In the genomic region with DNA sequence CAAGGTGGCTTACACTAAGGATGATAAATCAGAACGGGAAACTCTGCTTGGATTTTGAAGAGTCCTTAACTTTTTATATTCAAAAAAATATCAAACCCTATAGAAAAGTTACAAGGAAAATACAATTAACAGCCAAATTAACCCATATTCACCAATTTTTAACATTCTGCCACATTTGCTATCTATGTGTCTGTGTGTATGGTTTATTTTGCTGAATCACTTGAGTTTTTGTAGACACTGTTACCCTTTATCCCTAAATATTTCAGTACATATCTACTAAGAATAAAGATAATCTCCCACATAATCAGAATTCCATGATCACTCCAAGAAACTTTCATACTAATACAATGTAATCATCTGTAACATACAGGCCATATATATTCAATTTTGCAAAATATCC, we compare ENCODE assay signal across 17 cellular contexts. TPM values are rescaled to one million over a fixed set of nuclear protein-coding genes. Genes with fewer than 3 reads are reported as not detected.
DNase-seq lines count a peak whose midpoint lies in the region; ATAC-seq, FAIRE-seq and TF ChIP-seq lines count a peak whose summit lies in the region.
"Had no signal": no experiment of that assay in that cellular context is flagged by ENCODE, and none has a peak within 500 bp of the region (broad histone marks: within the 10 kb centered on the region; RNA-seq: fewer than 3 reads in every experiment).

No MANE protein-coding gene starts in this region.

- H3K9me3 Mint-ChIP-seq in T-helper 2 cell treated with Interferon-gamma antibody and Interleukin-4, amounts not matched to agents 5 μg/mL and 100 μg/mL, for 36 hours = no peaks in the 10 kb centered on the region
- H3K9me3 Mint-ChIP-seq in astrocyte (ENCODE audit: unreplicated experiment) = no peaks in the 10 kb centered on the region
- no peaks in the 10 kb centered on the region for H3K9me3 Mint-ChIP-seq in nephron

- H3K79me2 ChIP-seq in HCT116 (ENCODE audit: insufficient read depth, low read length) (peaks cover 26% of the 10 kb centered on the region), astrocyte (ENCODE audit: insufficient read depth, low read length) (peaks cover 29% of the 10 kb centered on the region)

- no peaks in the 10 kb centered on the region for H3K9me2 ChIP-seq in HCT116 (ENCODE audit: insufficient read depth)

- CTCF ChIA-PET in HCT116 (lab: Charles Lee) = no interaction called here

- intact Hi-C loops in HCT116 (cut with micrococcal nuclease) = no loop called here
- intact Hi-C loops in heart right ventricle (cut with DNase I) = loop anchor here in 1 of 10 donors (5.0 to 10.0 kb wide), 4 partner anchors 38 to 125 kb away; no protein-coding TSS in a partner anchor

- no peak for DNase-seq in T-helper 2 cell treated with Interferon-gamma antibody and Interleukin-4, amounts not matched to agents 5 μg/mL and 100 μg/mL, for 36 hours (ENCODE audit: low spot score)
- no peak for DNase-seq in T-helper 2 cell
- DNase-seq in HCT116 (ENCODE audit: low read depth, low spot score) = no peak
- DNase-seq in astrocyte (ENCODE audit: low read depth) = no peak
- no peak for DNase-seq in heart right ventricle
- no peak for DNase-seq in SJCRH30
- DNase-seq in iPS-NIHi11 (ENCODE audit: low spot score) = no peak
- DNase-seq: activated gamma-delta T cell treated with Interleukin-2 at 50 U/mL for 16 hours, hippocampal formation, Karpas-422, kidney glomerular epithelial cell, NCI-H2081 treated with DMSO at 0.1 percent for 48 hours had no signal

- H3K36me3 ChIP-seq in HCT116 (ENCODE audit: control insufficient read depth in 1 of 2, insufficient read depth in 2 of 2, low read length in 2 of 2) (no peaks in the 10 kb centered on the region), astrocyte (ENCODE audit: insufficient read depth, low read length) (no peaks in the 10 kb centered on the region), heart right ventricle (no peaks in the 10 kb centered on the region), SJCRH30 (0 out of 2 replicates have a peak, but pooled peaks cover 5% of the 10 kb centered on the region)
- H3K36me3 ChIP-seq: pancreas, sigmoid colon had no signal

- H3K4me2 ChIP-seq in HCT116 (ENCODE audit: low read length) = peak overlapping the region; percentile 86
- H3K4me2 ChIP-seq in astrocyte (ENCODE audit: low read length) = no peak overlapping the region

- H3K4me3 ChIP-seq in HCT116 (replicated peaks in 1 of 2; ENCODE audit: low read depth in 1 of 2, low read length in 2 of 2) (no peak overlapping the region), astrocyte (ENCODE audit: insufficient read depth, low read depth, low read length) (no peak overlapping the region), heart right ventricle (no peak overlapping the region), SJCRH30 (no peak overlapping the region)

- H3K9me3 ChIP-seq in HCT116 (ENCODE audit: control insufficient read depth in 1 of 2, insufficient read depth in 1 of 2, low read depth in 1 of 2, low read length in 2 of 2) (no peaks in the 10 kb centered on the region), astrocyte (ENCODE audit: insufficient read depth, low read depth, low read length) (no peaks in the 10 kb centered on the region), heart right ventricle (no peaks in the 10 kb centered on the region), SJCRH30 (replicated peaks) (no peaks in the 10 kb centered on the region)
- H3K9me3 ChIP-seq: pancreas, sigmoid colon had no signal

- WGBS in heart right ventricle, 2 donors = 81 to 88% methylated on average over 1 of the region's 1 CpG

- no peak for FAIRE-seq in astrocyte (lab: Jason Lieb, UNC)
- FAIRE-seq: endometrium, GM12891, pancreas had no signal

- peaks cover 3 to 14% of the 10 kb centered on the region in 2 experiments; a peak in 3 of 4 replicates for H3K4me1 ChIP-seq in HCT116 (ENCODE audit: control insufficient read depth in 1 of 2, insufficient read depth in 2 of 2, low read length in 2 of 2)
- H3K4me1 ChIP-seq in astrocyte (ENCODE audit: insufficient read depth, low read length) = peaks cover 4% of the 10 kb centered on the region
- peaks cover 0 to 20% (median 9%) of the 10 kb centered on the region in 9 donors for H3K4me1 ChIP-seq in heart right ventricle
- H3K4me1 ChIP-seq in SJCRH30 = peaks cover 5% of the 10 kb centered on the region; the same call in 1 of the 2 replicates

- peaks cover 2% of the 10 kb centered on the region for H3K27me3 Mint-ChIP-seq in T-helper 2 cell treated with Interferon-gamma antibody and Interleukin-4, amounts not matched to agents 5 μg/mL and 100 μg/mL, for 36 hours (ENCODE audit: low read depth)
- H3K27me3 Mint-ChIP-seq in astrocyte (ENCODE audit: low read depth, unreplicated experiment) (no peaks in the 10 kb centered on the region), nephron (ENCODE audit: low read depth) (no peaks in the 10 kb centered on the region)

- RAD21 ChIA-PET in HCT116 (lab: Charles Lee; ENCODE audit: low non-redundant PET in 1 of 2, low total read pairs in 2 of 2, uncharacterized antibody in 2 of 2, unreplicated experiment in 2 of 2) = interaction anchor here in 1 of 2 experiments (0.8 kb wide), 1 partner anchor 45 kb away, joined by 4 read pairs; no protein-coding TSS in a partner anchor

- TF ChIP-seq POLR2A in HCT116 (IDR thresholded peaks at IDR 0.05; ENCODE audit: borderline replicate concordance, extremely low read depth, insufficient read depth, insufficient read length) = no peak

- POLR2A ChIA-PET in HCT116 (lab: Charles Lee) = no interaction called here

- H2AFZ ChIP-seq in HCT116 (ENCODE audit: low read depth, low read length, poor library complexity, severe bottlenecking) (peak overlapping the region; percentile 24), astrocyte (ENCODE audit: low read depth, low read length) (no peak overlapping the region)

- H3K9ac ChIP-seq in HCT116 (ENCODE audit: low read length) (no peak overlapping the region), astrocyte (ENCODE audit: low read length) (no peak overlapping the region)

- TF ChIP-seq CTCF in HCT116 (IDR thresholded peaks at IDR 0.05 in 2 of 3, conservative IDR thresholded peaks at IDR 0.05 in 1 of 3; ENCODE audit: borderline replicate concordance in 1 of 3, insufficient read depth in 1 of 3, low read depth in 2 of 3, low read length in 2 of 3) (no peak), astrocyte (IDR thresholded peaks at IDR 0.05; ENCODE audit: insufficient read depth, low read depth, low read length) (no peak), nephron (IDR thresholded peaks at IDR 0.05; ENCODE audit: unreplicated experiment in 3 of 3) (no peak), heart right ventricle (IDR thresholded peaks at IDR 0.05) (no peak)

- H3K27ac ChIP-seq in HCT116 (ENCODE audit: low read depth, low read length) (no peak overlapping the region), astrocyte (ENCODE audit: low read depth, low read length) (no peak overlapping the region), heart right ventricle (no peak overlapping the region), SJCRH30 (no peak overlapping the region)

- H3K27ac Mint-ChIP-seq in T-helper 2 cell treated with Interferon-gamma antibody and Interleukin-4, amounts not matched to agents 5 μg/mL and 100 μg/mL, for 36 hours = peak overlapping the region; percentile 8
- no peak overlapping the region for H3K27ac Mint-ChIP-seq in astrocyte (ENCODE audit: unreplicated experiment)
- no peak overlapping the region for H3K27ac Mint-ChIP-seq in nephron

- H3K27me3 ChIP-seq in HCT116 (ENCODE audit: insufficient read depth, low read length) = no peaks in the 10 kb centered on the region
- no peaks in the 10 kb centered on the region for H3K27me3 ChIP-seq in astrocyte (ENCODE audit: insufficient read depth, low read length)
- H3K27me3 ChIP-seq in heart right ventricle = no peaks in the 10 kb centered on the region
- no peaks in the 10 kb centered on the region for H3K27me3 ChIP-seq in SJCRH30
- H3K27me3 ChIP-seq: pancreas, sigmoid colon had no signal

- BruUV-seq in HCT116 (replicated peaks; lab: Mats Ljungman, UMichigan) = no TSS peak

- H3K4me1 Mint-ChIP-seq in T-helper 2 cell treated with Interferon-gamma antibody and Interleukin-4, amounts not matched to agents 5 μg/mL and 100 μg/mL, for 36 hours (ENCODE audit: low read depth) = peaks cover 19% of the 10 kb centered on the region
- H3K4me1 Mint-ChIP-seq in astrocyte (ENCODE audit: low read depth, unreplicated experiment) (no peaks in the 10 kb centered on the region), nephron (peaks cover 10% of the 10 kb centered on the region)

- H3K4me3 Mint-ChIP-seq in T-helper 2 cell treated with Interferon-gamma antibody and Interleukin-4, amounts not matched to agents 5 μg/mL and 100 μg/mL, for 36 hours = peak overlapping the region; percentile 98
- H3K4me3 Mint-ChIP-seq in astrocyte (ENCODE audit: unreplicated experiment) = peak overlapping the region; percentile 94
- H3K4me3 Mint-ChIP-seq in nephron = peak overlapping the region; percentile 89 to 95 (median 91)

- H4K20me1 ChIP-seq in HCT116 (ENCODE audit: insufficient read depth) (no peaks in the 10 kb centered on the region), astrocyte (ENCODE audit: insufficient read depth, low read length) (peaks cover 22% of the 10 kb centered on the region)

- no peak for TF ChIP-seq RAD21 in HCT116 (IDR thresholded peaks at IDR 0.05; ENCODE audit: low read depth)

- ATAC-seq in HCT116 = no peak
- ATAC-seq in heart right ventricle = no peak

- peaks cover 4% of the 10 kb centered on the region for H3K36me3 Mint-ChIP-seq in T-helper 2 cell treated with Interferon-gamma antibody and Interleukin-4, amounts not matched to agents 5 μg/mL and 100 μg/mL, for 36 hours (ENCODE audit: low read depth)
- peaks cover 4% of the 10 kb centered on the region for H3K36me3 Mint-ChIP-seq in astrocyte (ENCODE audit: low read depth, unreplicated experiment)
- H3K36me3 Mint-ChIP-seq in nephron (ENCODE audit: low read depth) = peaks cover 11% of the 10 kb centered on the region

TF ChIP-seq in HCT116, 20 proteins besides CTCF, POLR2A, EP300 and RAD21:
- TF ChIP-seq JUND (IDR thresholded peaks at IDR 0.05) (no peak), SRF (IDR thresholded peaks at IDR 0.05; ENCODE audit: low read depth) (no peak), POLR2AphosphoS5 (IDR thresholded peaks at IDR 0.05; ENCODE audit: low read depth, low read length) (no peak)

RNA-seq across cellular contexts. Expression of a gene that starts 1.2 kb away (rescaled TPM):
- total RNA-seq in HCT116 (2021; ENCODE audit: unreplicated experiment) (37.4 TPM), astrocyte (54.8 and 59.2 TPM in 2 replicates), heart right ventricle (10 to 100 TPM; 30.3 to 40.4 (median 36.6) TPM)
- 14.5 and 20.5 TPM in 2 replicates for polyA plus RNA-seq in HCT116 (2012)
- 10 to 100 TPM; 10.5 to 11.1 TPM for polyA plus RNA-seq in heart right ventricle
- total RNA-seq in SJCRH30 (2014; rRNA removed; shearing (Covaris generic)) = 62.2 and 69.7 TPM in 2 replicates
